Comparison of ENCODE assay signal across 8 cellular contexts in genomic region chr1:212858461-212859265, GRCh38. TPM values are rescaled to one million over a fixed set of nuclear protein-coding genes. Genes with fewer than 3 reads are reported as not detected.
DNase-seq lines count a peak whose midpoint lies in the region; ATAC-seq, FAIRE-seq and TF ChIP-seq lines count a peak whose summit lies in the region.

No MANE protein-coding gene starts in this region.

- 2% methylated on average over 37 of the region's 54 CpGs; no CpG with 5 or more reads in 1 of the 2 experiments for whole genome bisulfite sequencing in H1 (ENCODE audit: extremely low coverage in 1 of 2, insufficient coverage in 1 of 2, insufficient read length in 1 of 2, insufficient replicate concordance in 2 of 2, low coverage in 1 of 2, low lambda C conversion rate in 2 of 2, missing lambda C conversion rate in 1 of 2), 2 experiments
- WGBS in mesendoderm (ENCODE audit: extremely low coverage, insufficient coverage, low lambda C conversion rate), result no CpG with 5 or more reads among the region's 54 CpGs

- TF ChIP-seq RAD21 in H1 (IDR thresholded peaks at IDR 0.05 in 1 of 2, conservative IDR thresholded peaks at IDR 0.05 in 1 of 2; ENCODE audit: low read depth in 2 of 2, low read length in 2 of 2), result no peak

- H4K20me1 ChIP-seq in KMS-11 (ENCODE audit: insufficient read depth), result no peaks in the 10 kb centered on the region
- H4K20me1 ChIP-seq in H1 (replicated peaks in 1 of 2; ENCODE audit: control insufficient read depth in 1 of 2, insufficient read depth in 2 of 2, low read length in 2 of 2), result peaks cover 6 to 19% of the 10 kb centered on the region in 2 experiments

- DNase-seq in NCI-H1105 treated with DMSO at 0.1 percent for 48 hours (lab: John Stamatoyannopoulos, UW) (peak; percentile 48), NCI-H1105 (lab: John Stamatoyannopoulos, UW) (no peak), H1 (ENCODE audit: low read depth in 1 of 2, low spot score in 2 of 2) (no peak), mesendoderm (peak; percentile 50)

- POLR2A ChIA-PET in H1 (lab: Charles Lee; ENCODE audit: partially characterized antibody), result interaction anchor here (0.7 to 8.1 kb wide), 33 partner anchors 9 to 250 kb away, joined by 3 to 67 read pairs (median 5); partner anchors contain the start of genes ATF3, NSL1, SPATA45 and TATDN3

- H3K36me3 ChIP-seq in KMS-11 (ENCODE audit: insufficient read depth), result no peaks in the 10 kb centered on the region
- H3K36me3 ChIP-seq in H1 (ENCODE audit: control insufficient read depth in 2 of 4, insufficient read depth in 4 of 4, low read length in 3 of 4), result peaks cover 0 to 35% (median 8%) of the 10 kb centered on the region in 4 experiments; a peak in 5 of 8 replicates
- H3K36me3 ChIP-seq in mesendoderm (ENCODE audit: control insufficient read depth, insufficient read depth, low read length), result no peaks in the 10 kb centered on the region
- peaks cover 0 to under 1% (median 0%) of the 10 kb centered on the region in 5 donors for H3K36me3 ChIP-seq in subcutaneous abdominal adipose tissue (ENCODE audit: control insufficient read depth in 5 of 5, insufficient read depth in 5 of 5, low read length in 5 of 5)

- ATAC-seq in GM21737 (IDR thresholded peaks at IDR 0.05; ENCODE audit: unreplicated experiment), result peak; percentile 10

- H2AK5ac ChIP-seq in H1 (ENCODE audit: low read depth, low read length), result no peak overlapping the region
- peak overlapping the region; percentile 95 for H2AK5ac ChIP-seq in mesendoderm (ENCODE audit: low read length)

- H3K9ac ChIP-seq in KMS-11 (peak overlapping the region; percentile 79), H1 (replicated peaks in 1 of 4; ENCODE audit: extremely low read depth in 1 of 4, low read depth in 3 of 4, low read length in 3 of 4) (peak overlapping the region; percentile 60 to 82 (median 80)), mesendoderm (ENCODE audit: low read length) (peak overlapping the region; percentile 91), subcutaneous abdominal adipose tissue (ENCODE audit: low read length in 5 of 5) (peak overlapping the region in 4 of 5 donors; percentile 75 to 89 (median 80))

- H3K9me3 ChIP-seq in H1 (ENCODE audit: insufficient read depth in 2 of 2, low read depth in 1 of 2, low read length in 1 of 2) (no peaks in the 10 kb centered on the region), subcutaneous abdominal adipose tissue (ENCODE audit: control insufficient read depth in 5 of 5, low read length in 5 of 5) (no peaks in the 10 kb centered on the region)

- H3K23me2 ChIP-seq in H1 (ENCODE audit: low read depth, low read length), result peaks cover 7% of the 10 kb centered on the region

- peaks cover 56% of the 10 kb centered on the region for H3K79me2 ChIP-seq in KMS-11 (ENCODE audit: insufficient read depth, low read depth)
- H3K79me2 ChIP-seq in H1 (ENCODE audit: control insufficient read depth in 1 of 2, insufficient read depth in 2 of 2, low read length in 2 of 2), result peaks cover 38 to 67% of the 10 kb centered on the region in 2 experiments
- peaks cover 46% of the 10 kb centered on the region for H3K79me2 ChIP-seq in mesendoderm (ENCODE audit: control insufficient read depth, insufficient read depth, low read length)

- H4K91ac ChIP-seq in H1 (replicated peaks; ENCODE audit: insufficient read length, low read length), result peak overlapping the region; percentile 78

- H3K23ac ChIP-seq in H1 (ENCODE audit: insufficient read length), result peak overlapping the region; percentile 19
- peak overlapping the region; percentile 54 for H3K23ac ChIP-seq in mesendoderm (ENCODE audit: low read length)

- H3K4me3 ChIP-seq in KMS-11 (IDR thresholded peaks at IDR 0.05; ENCODE audit: insufficient read depth, low read depth, low read length) (peak overlapping the region; percentile 89), H1 (ENCODE audit: extremely low read depth in 1 of 4, insufficient read depth in 2 of 4, low read depth in 3 of 4, low read length in 4 of 4) (peak overlapping the region; percentile 74 to 96 (median 86)), mesendoderm (ENCODE audit: low read length) (peak overlapping the region; percentile 94), subcutaneous abdominal adipose tissue (ENCODE audit: low read depth in 1 of 5, low read length in 5 of 5) (peak overlapping the region; percentile 73 to 93 (median 78))

- peak overlapping the region; percentile 73 for H3K56ac ChIP-seq in H1 (replicated peaks; ENCODE audit: insufficient read length, low read depth, low read length)
- peak overlapping the region; percentile 96 for H3K56ac ChIP-seq in mesendoderm (ENCODE audit: low read length)

- H4K5ac ChIP-seq in H1 (ENCODE audit: insufficient read length, low read depth, low read length), result peak overlapping the region; percentile 78
- H4K5ac ChIP-seq in mesendoderm (ENCODE audit: low read length), result no peak overlapping the region

- TF ChIP-seq CTCF in KMS-11 (conservative IDR thresholded peaks at IDR 0.05; ENCODE audit: low read depth, low read length), result no peak
- TF ChIP-seq CTCF in VCaP (conservative IDR thresholded peaks at IDR 0.05), result no peak
- TF ChIP-seq CTCF in H1 (IDR thresholded peaks at IDR 0.05; ENCODE audit: control extremely low read depth in 1 of 3, insufficient read depth in 1 of 3, low read depth in 1 of 3, low read length in 3 of 3), result no peak

- peak overlapping the region; percentile 63 for H3K4ac ChIP-seq in H1 (replicated peaks; ENCODE audit: insufficient read length, low read depth, low read length)
- peak overlapping the region; percentile 87 for H3K4ac ChIP-seq in mesendoderm (ENCODE audit: low read depth, low read length)

- H2BK5ac ChIP-seq in H1 (ENCODE audit: low read depth, low read length) (peak overlapping the region; percentile 89), mesendoderm (ENCODE audit: low read length) (peak overlapping the region; percentile 84)

- no peak for FAIRE-seq in H1 (lab: Jason Lieb, UNC)

- H2BK15ac ChIP-seq in H1 (ENCODE audit: low read length) (no peak overlapping the region), mesendoderm (replicated peaks; ENCODE audit: low read depth) (no peak overlapping the region)

- H3K4me1 ChIP-seq in KMS-11 (ENCODE audit: low read depth, poor library complexity, severe bottlenecking), result peaks cover 35% of the 10 kb centered on the region
- peaks cover 2 to 9% (median 6%) of the 10 kb centered on the region in 4 experiments for H3K4me1 ChIP-seq in H1 (replicated peaks in 1 of 4; ENCODE audit: control insufficient read depth in 3 of 4, insufficient read depth in 4 of 4, low read length in 3 of 4)
- no peaks in the 10 kb centered on the region for H3K4me1 ChIP-seq in mesendoderm (ENCODE audit: control insufficient read depth, low read depth, low read length)
- H3K4me1 ChIP-seq in subcutaneous abdominal adipose tissue (ENCODE audit: control insufficient read depth in 5 of 5, insufficient read depth in 5 of 5, low read length in 5 of 5), result peaks cover 4 to 26% (median 22%) of the 10 kb centered on the region in 5 donors

- CTCF ChIA-PET in H1 (lab: Charles Lee; ENCODE audit: partially characterized antibody), result interaction anchor here (1.0 to 1.6 kb wide), 5 partner anchors 43 to 193 kb away, joined by 3 to 6 read pairs (median 3); no protein-coding TSS in a partner anchor

- H3K27ac ChIP-seq in KMS-11, result peak overlapping the region; percentile 66
- peak overlapping the region; percentile 86 for H3K27ac ChIP-seq in VCaP
- H3K27ac ChIP-seq in H1 (ENCODE audit: low read depth, low read length), result peak overlapping the region; percentile 61
- H3K27ac ChIP-seq in mesendoderm (ENCODE audit: low read depth, low read length), result peak overlapping the region; percentile 66
- H3K27ac ChIP-seq in subcutaneous abdominal adipose tissue (ENCODE audit: low read depth, low read length), result peak overlapping the region; percentile 83

- TF ChIP-seq POLR2A in H1 (IDR thresholded peaks at IDR 0.05; ENCODE audit: control extremely low read depth in 1 of 2, low read depth in 2 of 2, low read length in 2 of 2), result peak in 1 of 2 experiments; percentile 6; a peak in 1 of 3 replicates

- H4K8ac ChIP-seq in H1 (ENCODE audit: extremely low read depth, insufficient read depth, low read length), result peak overlapping the region; percentile 39
- no peak overlapping the region for H4K8ac ChIP-seq in mesendoderm (ENCODE audit: low read depth, low read length)

- peak overlapping the region; percentile 1; the same call in 1 of the 2 replicates for H2BK12ac ChIP-seq in H1 (ENCODE audit: low read depth, low read length)

- H3K79me1 ChIP-seq in H1 (ENCODE audit: low read depth, low read length), result peaks cover 9% of the 10 kb centered on the region; the same call in 1 of the 2 replicates
- H3K79me1 ChIP-seq in mesendoderm (ENCODE audit: low read length), result no peaks in the 10 kb centered on the region

- peak overlapping the region; percentile 74 for H2AFZ ChIP-seq in KMS-11 (ENCODE audit: low read depth)
- no peak overlapping the region for H2AFZ ChIP-seq in H1 (ENCODE audit: low read length)

- no peak overlapping the region for H2BK20ac ChIP-seq in H1 (ENCODE audit: low read length)

- H2BK120ac ChIP-seq in H1 (replicated peaks; ENCODE audit: low read depth, low read length), result peak overlapping the region; percentile 80
- no peak overlapping the region for H2BK120ac ChIP-seq in mesendoderm (ENCODE audit: low read depth, low read length)

- TF ChIP-seq EP300 in H1 (IDR thresholded peaks at IDR 0.05; ENCODE audit: borderline replicate concordance in 1 of 2, low read depth in 2 of 2, low read length in 2 of 2), result no peak

- peak overlapping the region; percentile 19 for H3K14ac ChIP-seq in H1 (ENCODE audit: insufficient read length)

- H3K4me2 ChIP-seq in KMS-11 (peak overlapping the region; percentile 98), H1 (ENCODE audit: insufficient read depth in 1 of 2, low read depth in 2 of 2, low read length in 2 of 2) (peak overlapping the region; percentile 71 to 85), mesendoderm (ENCODE audit: low read length) (peak overlapping the region; percentile 63)

- no peaks in the 10 kb centered on the region for H3K27me3 ChIP-seq in KMS-11 (ENCODE audit: insufficient read depth, low read depth)
- H3K27me3 ChIP-seq in H1 (replicated peaks in 1 of 4; ENCODE audit: control insufficient read depth in 3 of 4, extremely low read depth in 1 of 4, insufficient read depth in 3 of 4, low read length in 3 of 4), result no peaks in the 10 kb centered on the region
- no peaks in the 10 kb centered on the region for H3K27me3 ChIP-seq in mesendoderm (ENCODE audit: insufficient read depth, low read length, poor library complexity)
- H3K27me3 ChIP-seq in subcutaneous abdominal adipose tissue (ENCODE audit: control insufficient read depth in 5 of 5, insufficient read depth in 4 of 5, low read length in 5 of 5), result no peaks in the 10 kb centered on the region

- H3K18ac ChIP-seq in H1 (ENCODE audit: extremely low read depth, low read length), result peak overlapping the region; percentile 35
- H3K18ac ChIP-seq in mesendoderm (ENCODE audit: low read length), result peak overlapping the region; percentile 72

RNA-seq across cellular contexts. Expression of gene FLVCR1, which starts 0.6 kb away (rescaled TPM):
- total RNA-seq in H1 (2021; fragmentation: NEBNext Ultra II Directional; extraction: Animal tissue kit (Norgen Biotek cat#: 25700)), result 66.2 and 75.7 TPM in 2 replicates
- 31.8 and 36.4 TPM in 2 replicates for polyA plus RNA-seq in H1 (2011; rRNA removed)
- polyA plus RNA-seq in H1 (2011; cell fraction: cytosol; rRNA removed), result 28.4 TPM
- 33.8 TPM for polyA plus RNA-seq in H1 (2011; cell fraction: nucleus; rRNA removed)
- 44.4 to 73.6 TPM (median 45.8 TPM) in 4 replicates for polyA plus RNA-seq in H1 (2012, experiment 1 of 2)
- polyA plus RNA-seq in H1 (2012, experiment 2 of 2), result 15.7 TPM
- 36.4 TPM for polyA plus RNA-seq in H1 (2013, experiment 1 of 2)
- polyA plus RNA-seq in H1 (2013, experiment 2 of 2), result 36.1 TPM
- polyA minus RNA-seq in H1 (2011; rRNA and poly(A)+ RNA removed), result 63.8 and 87.6 TPM in 2 replicates
- 52.4 TPM for polyA minus RNA-seq in H1 (2011; cell fraction: cytosol; rRNA and poly(A)+ RNA removed)
- 76.4 TPM for polyA minus RNA-seq in H1 (2011; cell fraction: nucleus; rRNA and poly(A)+ RNA removed)
- polyA plus RNA-seq in mesendoderm (2013, experiment 1 of 2), result 21.8 TPM
- 23.8 TPM for polyA plus RNA-seq in mesendoderm (2013, experiment 2 of 2)

RNA-seq across cellular contexts. Expression of gene SPATA45, which starts 11.2 kb away (rescaled TPM):
- total RNA-seq in H1 (2021; fragmentation: NEBNext Ultra II Directional; extraction: Animal tissue kit (Norgen Biotek cat#: 25700)), result 0.65 TPM in 1 of 2 replicates, not detected in the other
- 0.21 TPM in 1 of 2 replicates, not detected in the other for polyA plus RNA-seq in H1 (2011; rRNA removed)
- polyA plus RNA-seq in H1 (2011; cell fraction: cytosol; rRNA removed), result 0.25 TPM
- 0.54 TPM for polyA plus RNA-seq in H1 (2011; cell fraction: nucleus; rRNA removed)
- 0.52 to 0.71 TPM in 2 of 4 replicates, not detected in the others for polyA plus RNA-seq in H1 (2012, experiment 1 of 2)
- not detected for polyA plus RNA-seq in H1 (2012, experiment 2 of 2)
- polyA plus RNA-seq in H1 (2013, experiment 1 of 2), result 0.53 TPM
- 0.48 TPM for polyA plus RNA-seq in H1 (2013, experiment 2 of 2)
- polyA minus RNA-seq in H1 (2011; rRNA and poly(A)+ RNA removed), result 0.83 TPM in 1 of 2 replicates, not detected in the other
- polyA minus RNA-seq in H1 (2011; cell fraction: cytosol; rRNA and poly(A)+ RNA removed), result not detected
- polyA minus RNA-seq in H1 (2011; cell fraction: nucleus; rRNA and poly(A)+ RNA removed), result not detected
- polyA plus RNA-seq in mesendoderm (2013, experiment 1 of 2), result 0.28 TPM
- polyA plus RNA-seq in mesendoderm (2013, experiment 2 of 2), result 0.21 TPM

Comparison
In these comparisons a context has a peak if more than half of its experiments do, and no peak if none do; other contexts are left out.
1. DNase-seq: peak in NCI-H1105 treated with DMSO at 0.1 percent for 48 hours (single experiment) and mesendoderm (single experiment); none in NCI-H1105 (single experiment) and H1 (0 of 2).
2. Peak in every context shown above with its lines, with median percentiles within 50 percentile points of each other: H3K27ac ChIP-seq, H3K4me2 ChIP-seq, H3K4me3 ChIP-seq and H3K9ac ChIP-seq.